Comparison of ENCODE assay signal across 15 cellular contexts in the genomic region with DNA sequence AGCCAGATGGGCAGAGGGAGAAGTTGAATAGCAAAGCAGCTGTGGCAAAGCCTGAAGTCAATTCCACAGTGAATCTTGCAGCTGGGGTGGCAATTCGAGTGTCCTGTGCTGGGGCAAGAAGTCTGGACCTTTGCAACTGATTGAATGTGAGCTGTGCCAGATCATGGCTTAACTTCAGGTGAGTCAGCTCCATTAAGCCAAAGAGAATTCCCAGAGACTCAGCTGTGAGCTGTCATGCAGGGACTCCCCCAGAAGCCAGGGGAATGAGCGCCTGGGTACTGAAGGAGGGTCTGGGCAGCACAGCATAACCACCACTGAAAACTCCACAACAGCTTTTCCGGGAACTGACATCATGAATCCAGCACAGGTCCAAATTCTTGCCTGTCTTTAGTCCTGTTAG.
DNase-seq lines count a peak whose midpoint lies in the region; ATAC-seq and TF ChIP-seq lines count a peak whose summit lies in the region.
"Had no signal": no experiment of that assay in that cellular context is flagged by ENCODE, and none has a peak within 500 bp of the region (broad histone marks: within the 10 kb centered on the region; RNA-seq: fewer than 3 reads in every experiment).

No MANE protein-coding gene starts in this region.

- no peaks in the 10 kb centered on the region for H4K20me1 ChIP-seq in smooth muscle cell (ENCODE audit: low read depth)

- WGBS in smooth muscle cell (ENCODE audit: low lambda C conversion rate): 46% methylated on average over 3 of the region's 3 CpGs

- H3K27ac ChIP-seq in RWPE2 (ENCODE audit: poor library complexity, severe bottlenecking) (no peak overlapping the region), foreskin keratinocyte (no peak overlapping the region), smooth muscle cell (ENCODE audit: low read depth) (peak overlapping the region; percentile 46)
- H3K27ac ChIP-seq: Peyer's patch had no signal

- H3K4me3 ChIP-seq in MG63: no peak overlapping the region
- no peak overlapping the region for H3K4me3 ChIP-seq in RWPE2 (ENCODE audit: severe bottlenecking)
- no peak overlapping the region for H3K4me3 ChIP-seq in smooth muscle cell
- H3K4me3 ChIP-seq: HAP-1, Peyer's patch had no signal

- H3K9ac ChIP-seq in smooth muscle cell (ENCODE audit: low read depth): no peak overlapping the region

- DNase-seq in MG63: peak; percentile 33
- no peak for DNase-seq in RWPE2 (ENCODE audit: low spot score)
- peak in 1 of 2 donors; percentile 18 for DNase-seq in foreskin keratinocyte
- DNase-seq in smooth muscle cell (lab: John Stamatoyannopoulos, UW; ENCODE audit: unreplicated experiment): no peak
- DNase-seq in activated effector memory CD4-positive, alpha-beta T cell treated with anti-CD3 and anti-CD28 coated beads, Interleukin-2, amount 50 U/mL, for 16 hours: no peak
- DNase-seq in activated CD4-positive, alpha-beta T cell treated with anti-CD3 and anti-CD28 coated beads, Interleukin-2, amount 50 U/mL, for 1 hour: no peak
- DNase-seq in NCI-H526 (lab: John Stamatoyannopoulos, UW): no peak
- DNase-seq: CD4-positive, alpha-beta T cell; IMR-90; Kasumi-1; NCI-H187; NCI-H446; Peyer's patch; SHP77 treated with DMSO at 0.1 percent for 48 hours had no signal

- H3K4me2 ChIP-seq in smooth muscle cell: peak overlapping the region; percentile 38

- no peaks in the 10 kb centered on the region for H3K79me2 ChIP-seq in smooth muscle cell (ENCODE audit: low read depth)

- H3K9me3 ChIP-seq in MG63 (no peaks in the 10 kb centered on the region), RWPE2 (ENCODE audit: severe bottlenecking) (no peaks in the 10 kb centered on the region), smooth muscle cell (replicated peaks; ENCODE audit: low read depth) (no peaks in the 10 kb centered on the region)
- H3K9me3 ChIP-seq: HAP-1, Peyer's patch had no signal

- H3K4me1 ChIP-seq in RWPE2 (ENCODE audit: insufficient read depth, poor library complexity, severe bottlenecking) (no peaks in the 10 kb centered on the region), foreskin keratinocyte (no peaks in the 10 kb centered on the region), smooth muscle cell (ENCODE audit: low read depth) (peaks cover 27% of the 10 kb centered on the region)
- H3K4me1 ChIP-seq: HAP-1, Peyer's patch had no signal

- H3K36me3 ChIP-seq in MG63 (no peaks in the 10 kb centered on the region), RWPE2 (ENCODE audit: low read depth) (no peaks in the 10 kb centered on the region), smooth muscle cell (ENCODE audit: low read depth) (no peaks in the 10 kb centered on the region)
- H3K36me3 ChIP-seq: HAP-1, Peyer's patch had no signal

- no peak overlapping the region for H2AFZ ChIP-seq in smooth muscle cell (ENCODE audit: low read depth)

- H3F3A ChIP-seq in smooth muscle cell (ENCODE audit: low read depth): peaks cover 26% of the 10 kb centered on the region

- H3K27me3 ChIP-seq in MG63 (peaks cover 20% of the 10 kb centered on the region), RWPE2 (ENCODE audit: insufficient read depth, poor library complexity, severe bottlenecking) (peaks cover 27% of the 10 kb centered on the region), foreskin keratinocyte (no peaks in the 10 kb centered on the region), smooth muscle cell (ENCODE audit: low read depth) (no peaks in the 10 kb centered on the region)
- H3K27me3 ChIP-seq: Peyer's patch had no signal

- peak; percentile 70 for ATAC-seq in RWPE2 (ENCODE audit: low read depth)
- peak; percentile 49 for ATAC-seq in foreskin keratinocyte

- TF ChIP-seq CTCF in RWPE2 (IDR thresholded peaks at IDR 0.05; ENCODE audit: poor library complexity, severe bottlenecking) (no peak), foreskin keratinocyte (conservative IDR thresholded peaks at IDR 0.05) (no peak), smooth muscle cell (IDR thresholded peaks at IDR 0.05; ENCODE audit: borderline replicate concordance, insufficient read depth, poor library complexity, severe bottlenecking) (no peak)
